ENCODE assay signal across 26 cellular contexts in genomic region chr11:134013518-134013917, GRCh38. TPM values are rescaled to one million over a fixed set of nuclear protein-coding genes. Genes with fewer than 3 reads are reported as not detected.
"Had no signal": no experiment of that assay in that cellular context is flagged by ENCODE, and none has a peak within 500 bp of the region (broad histone marks: within the 10 kb centered on the region; RNA-seq: fewer than 3 reads in every experiment).

No MANE protein-coding gene starts in this region.

- H3K36me3 ChIP-seq: colonic mucosa, esophagus muscularis mucosa, esophagus squamous epithelium, gastrocnemius medialis, gastroesophageal sphincter, heart left ventricle, heart right ventricle had no signal

- DNase-seq: colonic mucosa; cortex of kidney; dermis blood vessel endothelial cell; dorsolateral prefrontal cortex; effector CD4-positive, alpha-beta T cell; effector CD8-positive, alpha-beta T cell; effector memory CD4-positive, alpha-beta T cell; effector memory CD8-positive, alpha-beta T cell; endodermal cell; erythroblast; esophagus squamous epithelium; foreskin fibroblast; foreskin keratinocyte; foreskin melanocyte; gastrocnemius medialis; glutamatergic neuron; head of caudate nucleus; heart left ventricle; heart right ventricle had no signal

- H3K4me3 ChIP-seq: colonic mucosa, coronary artery, dorsolateral prefrontal cortex, esophagus muscularis mucosa, esophagus squamous epithelium, gastrocnemius medialis, gastroesophageal sphincter, heart left ventricle, heart right ventricle had no signal

- H3K9me3 ChIP-seq: colonic mucosa, esophagus muscularis mucosa, esophagus squamous epithelium, gastrocnemius medialis, gastroesophageal sphincter, heart left ventricle, heart right ventricle had no signal

- H3K4me1 ChIP-seq: colonic mucosa, esophagus squamous epithelium, foreskin keratinocyte, gastrocnemius medialis had no signal

- H3K27ac ChIP-seq: colonic mucosa, coronary artery, dorsolateral prefrontal cortex, epithelial cell of prostate, esophagus squamous epithelium, foreskin keratinocyte, gastrocnemius medialis had no signal

- ATAC-seq: effector memory CD8-positive, alpha-beta T cell; esophagus mucosa; foreskin keratinocyte; gastrocnemius medialis; gastroesophageal sphincter; heart left ventricle; heart right ventricle had no signal

- H3K27me3 ChIP-seq: colonic mucosa, dorsolateral prefrontal cortex, esophagus muscularis mucosa, gastroesophageal sphincter, heart left ventricle had no signal

RNA-seq across cellular contexts. Expression of gene IGSF9B, which starts 56.8 kb away (rescaled TPM):
- total RNA-seq: dermis microvascular lymphatic vessel endothelial cell, glomerular endothelial cell had no signal
